21 cellular contexts compared by ENCODE assay signal in genomic region chr2:177474301-177474700, GRCh38.
"Had no signal": no experiment of that assay in that cellular context is flagged by ENCODE, and none has a peak within 500 bp of the region (broad histone marks: within the 10 kb centered on the region; RNA-seq: fewer than 3 reads in every experiment).

No MANE protein-coding gene starts in this region.

- H3K4me3 ChIP-seq: heart right ventricle, right atrium auricular region, tibial nerve had no signal

- DNase-seq: activated CD4-positive, alpha-beta T cell treated with anti-CD3 and anti-CD28 coated beads, Interleukin-2, amount 10 ng/mL, durations not matched to agents 7 days and 5 days; activated effector memory CD4-positive, alpha-beta T cell treated with anti-CD3 and anti-CD28 coated beads, Interleukin-2, amount 50 U/mL, for 16 hours; activated naive CD8-positive, alpha-beta T cell treated with anti-CD3 and anti-CD28 coated beads for 36 hours; activated T-cell treated with anti-CD3 and anti-CD28 coated beads for 4 hours; amygdala; cerebellar nuclear complex; effector CD8-positive, alpha-beta T cell; heart right ventricle; natural killer cell; nucleus accumbens; small intestine; stimulated activated CD4-positive, alpha-beta T cell treated with anti-CD3 and anti-CD28 coated beads, Interleukin-4, amount 100 ng/mL, for 4 hours; stimulated activated CD8-positive, alpha-beta memory T cell treated with anti-CD3 and anti-CD28 coated beads, Interleukin-4, amount 100 ng/mL, for 48 hours; stimulated activated naive CD4-positive, alpha-beta T cell treated with Interleukin-2 at 50 U/mL for 16 hours; substantia nigra had no signal

- H3K27ac Mint-ChIP-seq: activated CD4-positive, alpha-beta T cell treated with anti-CD3 and anti-CD28 coated beads, Interleukin-2, amount 10 ng/mL, durations not matched to agents 7 days and 5 days; natural killer cell; progenitor cell of endocrine pancreas; T-helper 2 cell treated with Interferon-gamma antibody and Interleukin-4, amounts not matched to agents 5 μg/mL and 100 μg/mL, for 36 hours had no signal

- H3K4me1 ChIP-seq: right atrium auricular region had no signal

- ATAC-seq: heart right ventricle, left lobe of liver, natural killer cell had no signal

- H3K27me3 Mint-ChIP-seq: activated CD4-positive, alpha-beta T cell treated with anti-CD3 and anti-CD28 coated beads, Interleukin-2, amount 10 ng/mL, durations not matched to agents 7 days and 5 days; activated naive CD8-positive, alpha-beta T cell treated with anti-CD3 and anti-CD28 coated beads for 36 hours; brain; progenitor cell of endocrine pancreas had no signal

- H3K36me3 ChIP-seq: right atrium auricular region had no signal

- H3K27ac ChIP-seq: heart right ventricle, right atrium auricular region, tibial nerve had no signal

- H3K27me3 ChIP-seq: heart right ventricle, right atrium auricular region, tibial nerve had no signal

- H3K4me1 Mint-ChIP-seq: activated CD4-positive, alpha-beta T cell treated with anti-CD3 and anti-CD28 coated beads, Interleukin-2, amount 10 ng/mL, durations not matched to agents 7 days and 5 days; brain had no signal

- H3K4me3 Mint-ChIP-seq: activated CD4-positive, alpha-beta T cell treated with anti-CD3 and anti-CD28 coated beads, Interleukin-2, amount 10 ng/mL, durations not matched to agents 7 days and 5 days; activated naive CD8-positive, alpha-beta T cell treated with anti-CD3 and anti-CD28 coated beads for 36 hours; brain; natural killer cell; T-helper 2 cell treated with Interferon-gamma antibody and Interleukin-4, amounts not matched to agents 5 μg/mL and 100 μg/mL, for 36 hours had no signal
